In genomic region chr2:232522014-232522854, GRCh38 we compare ENCODE assay signal across 8 cellular contexts. TPM values are rescaled to one million over a fixed set of nuclear protein-coding genes. Genes with fewer than 3 reads are reported as not detected.
DNase-seq lines count a peak whose midpoint lies in the region; ATAC-seq and TF ChIP-seq lines count a peak whose summit lies in the region.

No MANE protein-coding gene starts in this region.

- 0 to 8% (median 7%) methylated on average over 12 to 79 of the region's 79 CpGs; no CpG with 5 or more reads in 1 of the 4 donors for WGBS in adrenal gland, 4 donors

- ATAC-seq in Right ventricle myocardium inferior (peak; percentile 39), GM21515 (IDR thresholded peaks at IDR 0.05; ENCODE audit: unreplicated experiment) (no peak)

- H3K4me1 ChIP-seq in adrenal gland (replicated peaks in 1 of 2) = peaks cover 7 to 23% of the 10 kb centered on the region in 2 donors

- intact Hi-C loops in Right ventricle myocardium inferior (cut with DNase I) = loop anchor here (5.0 kb wide), 2 partner anchors 75 to 615 kb away; no protein-coding TSS in a partner anchor
- intact Hi-C loops in cardiac septum (cut with DNase I) = loop anchor here (2.0 to 5.0 kb wide), 2 partner anchors 75 to 615 kb away; no protein-coding TSS in a partner anchor
- intact Hi-C loops in adrenal gland (cut with DNase I) = loop anchor here in 1 of 2 donors (2.0 to 10.0 kb wide), 2 partner anchors 77 to 617 kb away; no protein-coding TSS in a partner anchor

- H3K36me3 ChIP-seq in adrenal gland (replicated peaks in 1 of 2) = no peaks in the 10 kb centered on the region

- no peak for TF ChIP-seq POLR2A in adrenal gland (IDR thresholded peaks at IDR 0.05)

- no peaks in the 10 kb centered on the region for H3K9me3 ChIP-seq in adrenal gland (replicated peaks in 1 of 3)

- peak; percentile 30 to 95 (median 70) for TF ChIP-seq CTCF in adrenal gland (IDR thresholded peaks at IDR 0.05)

- DNase-seq in Right ventricle myocardium inferior (ENCODE audit: missing footprints) (peak; percentile 87), cardiac septum (ENCODE audit: low spot score) (no peak), T follicular helper cell (ENCODE audit: low read depth) (peak; percentile 47), adrenal gland (peak in 4 of 7 donors; percentile 41 to 66 (median 61)), iPS-NIHi11 (ENCODE audit: low spot score) (peak; percentile 95), NCI-H446 treated with DMSO at 0.1 percent for 48 hours (lab: John Stamatoyannopoulos, UW) (no peak)
- DNase-seq in stimulated activated CD4-positive, alpha-beta T cell treated with anti-CD3 and anti-CD28 coated beads, Interleukin-1b, Interleukin-23, amount 100 ng/mL, for 48 hours = peak; percentile 43

- H3K27ac ChIP-seq in adrenal gland = no peak overlapping the region

- peaks cover 36% of the 10 kb centered on the region for H3K27me3 ChIP-seq in adrenal gland

- peak overlapping the region in 1 of 4 donors; percentile 29 for H3K4me3 ChIP-seq in adrenal gland

RNA-seq across cellular contexts. Expression of gene PRSS56, which starts 2.0 kb away (rescaled TPM):
- total RNA-seq in Right ventricle myocardium inferior (0.11 TPM), cardiac septum (not detected), adrenal gland (under 1 TPM in 1 of 8 donors, not detected in 7; 0.28 TPM)
- polyA plus RNA-seq in adrenal gland = under 1 TPM in 1 of 3 donors, not detected in 2; 0.07 TPM

RNA-seq across cellular contexts. Expression of gene CHRND, which starts 3.7 kb away (rescaled TPM):
- total RNA-seq in Right ventricle myocardium inferior (not detected), cardiac septum (0.11 TPM), adrenal gland (under 1 TPM in 4 of 8 donors, not detected in 4; 0.11 to 0.39 (median 0.17) TPM)
- polyA plus RNA-seq in adrenal gland = under 1 TPM in 1 of 3 donors, not detected in 2; 0.07 TPM

RNA-seq across cellular contexts. Expression of gene CHRNG, which starts 17.3 kb away (rescaled TPM):
- total RNA-seq in Right ventricle myocardium inferior (not detected), cardiac septum (not detected), adrenal gland (not detected)
- polyA plus RNA-seq in adrenal gland = under 1 TPM in 1 of 3 donors, not detected in 2; 0.08 TPM

RNA-seq across cellular contexts. Expression of gene TIGD1, which starts 28.1 kb away (rescaled TPM):
- total RNA-seq in Right ventricle myocardium inferior = 2.0 TPM
- total RNA-seq in cardiac septum = 2.5 TPM
- total RNA-seq in adrenal gland = 10 to 100 TPM in 1 of 8 donors, 1 to 10 TPM in 7; 2.2 to 15.2 (median 4.0) TPM
- 10 to 100 TPM in 1 of 3 donors, 1 to 10 TPM in 2; 4.8 to 20.5 (median 6.2) TPM for polyA plus RNA-seq in adrenal gland

RNA-seq across cellular contexts. Expression of gene EIF4E2, which starts 28.3 kb away (rescaled TPM):
- total RNA-seq in Right ventricle myocardium inferior (39.0 TPM), cardiac septum (45.9 TPM), adrenal gland (100 to 1,000 TPM in 1 of 8 donors, 10 to 100 TPM in 7; 36.5 to 137 (median 57.8) TPM)
- 100 to 1,000 TPM in 1 of 3 donors, 10 to 100 TPM in 2; 32.2 to 121 (median 43.2) TPM for polyA plus RNA-seq in adrenal gland

Comparison
In these comparisons a context has a peak if more than half of its experiments do, and no peak if none do; other contexts are left out.
1. DNase-seq: peak in Right ventricle myocardium inferior (single experiment), T follicular helper cell (single experiment), adrenal gland (4 of 7), iPS-NIHi11 (single experiment) and stimulated activated CD4-positive, alpha-beta T cell treated with anti-CD3 and anti-CD28 coated beads, Interleukin-1b, Interleukin-23, amount 100 ng/mL, for 48 hours (single experiment); none in cardiac septum (single experiment) and NCI-H446 treated with DMSO at 0.1 percent for 48 hours (single experiment).